Comparison of ENCODE assay signal across 1 cellular context in the genomic region with DNA sequence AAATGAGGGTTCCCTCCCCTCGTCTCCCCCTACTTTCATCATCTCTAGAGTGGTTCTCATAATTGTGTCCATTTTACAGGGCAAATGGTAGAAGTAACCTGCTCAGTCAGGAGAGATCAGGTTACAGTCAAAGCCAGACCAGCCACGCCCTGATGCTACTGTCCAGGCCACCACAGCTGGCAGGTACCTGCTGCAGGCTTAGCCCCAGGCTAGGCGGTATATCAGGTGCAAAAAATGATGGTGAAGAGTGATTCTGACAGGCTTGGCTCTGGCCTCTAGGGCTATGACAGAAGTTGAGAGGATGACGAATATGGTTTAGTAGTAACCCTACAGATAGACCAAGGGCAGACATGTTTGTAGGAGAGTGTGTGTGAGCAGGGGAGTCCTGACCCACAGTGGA.
TF ChIP-seq lines count a peak whose summit lies in the region.

No MANE protein-coding gene starts in this region.

TF ChIP-seq in IMR-90, 13 proteins besides CTCF, POLR2A, EP300 and RAD21 (continued from another document):
- TF ChIP-seq RCOR1 (IDR thresholded peaks at IDR 0.05; ENCODE audit: insufficient replicate concordance, low read length), result no peak
- no peak for TF ChIP-seq MAFK (IDR thresholded peaks at IDR 0.05; ENCODE audit: low read depth, low read length)
TF ChIP-seq in IMR-90: peak in this region for 0.
